ENCODE assay signal across 1 cellular context in genomic region chr14:105398044-105398725, GRCh38.
TF ChIP-seq lines count a peak whose summit lies in the region.

TEX22 (plus strand) TSS chr14:105398538; CDS start chr14:105399341, 803 bp downstream.

TF ChIP-seq in K562, 482 proteins besides CTCF, POLR2A, EP300 and RAD21 (continued from another document and continues in another):
- TF ChIP-seq PATZ1 (CRISPR knock-in tag; IDR thresholded peaks at IDR 0.05; ENCODE audit: borderline replicate concordance) (no peak), ZNF121 (CRISPR knock-in tag; conservative IDR thresholded peaks at IDR 0.05) (no peak), MGA (IDR thresholded peaks at IDR 0.05) (peak; percentile 93), PRDM10 (IDR thresholded peaks at IDR 0.05; ENCODE audit: partially characterized antibody) (no peak), ZNF507 (tag; conservative IDR thresholded peaks at IDR 0.05) (no peak), RNF219 (CRISPR knock-in tag; IDR thresholded peaks at IDR 0.05) (no peak), BCLAF1 (IDR thresholded peaks at IDR 0.05; ENCODE audit: borderline replicate concordance in 1 of 2, control insufficient read depth in 1 of 2, low read depth in 2 of 2, low read length in 1 of 2) (no peak), FOXO4 (CRISPR knock-in tag; IDR thresholded peaks at IDR 0.05) (no peak), FOSL1 (tag; conservative IDR thresholded peaks at IDR 0.05) (no peak), ZNF408 (CRISPR knock-in tag; IDR thresholded peaks at IDR 0.05; ENCODE audit: low read depth) (no peak), MYBL2 (IDR thresholded peaks at IDR 0.05; ENCODE audit: low read depth) (no peak), MYBL2 (CRISPR knock-in tag; IDR thresholded peaks at IDR 0.05; ENCODE audit: borderline replicate concordance) (no peak), GATA2 (CRISPR knock-in tag; IDR thresholded peaks at IDR 0.05) (no peak), ZNF79 (CRISPR knock-in tag; IDR thresholded peaks at IDR 0.05; ENCODE audit: low read depth) (no peak), HDAC2 (IDR thresholded peaks at IDR 0.05) (no peak), MTA2 (IDR thresholded peaks at IDR 0.05; ENCODE audit: low read depth) (no peak), POLR2H (tag; IDR thresholded peaks at IDR 0.05; ENCODE audit: low read depth) (peak; percentile 65), BACH1 (tag; IDR thresholded peaks at IDR 0.05) (no peak), TEAD1 (CRISPR knock-in tag; IDR thresholded peaks at IDR 0.05) (peak in 1 of 2 experiments; percentile 58; a peak in 1 of 4 replicates), CBFA2T3 (IDR thresholded peaks at IDR 0.05) (no peak), HSF4 (CRISPR knock-in tag; IDR thresholded peaks at IDR 0.05; ENCODE audit: borderline replicate concordance) (no peak), CHCHD3 (CRISPR knock-in tag; IDR thresholded peaks at IDR 0.05) (no peak), PYGO2 (tag; IDR thresholded peaks at IDR 0.05) (no peak), ZNF184 (CRISPR knock-in tag; IDR thresholded peaks at IDR 0.05) (no peak), ARHGAP35 (IDR thresholded peaks at IDR 0.05; ENCODE audit: partially characterized antibody) (no peak), ZNF431 (CRISPR knock-in tag; IDR thresholded peaks at IDR 0.05) (no peak), HMBOX1 (IDR thresholded peaks at IDR 0.05) (no peak), MCM2 (IDR thresholded peaks at IDR 0.05; ENCODE audit: low read depth) (no peak), ZNF24 (IDR thresholded peaks at IDR 0.05) (no peak), ZNF76 (CRISPR knock-in tag; IDR thresholded peaks at IDR 0.05; ENCODE audit: borderline replicate concordance) (no peak), POLR3A (IDR thresholded peaks at IDR 0.05; ENCODE audit: borderline replicate concordance, extremely low read depth, insufficient read depth, insufficient read length) (no peak), ESRRA (IDR thresholded peaks at IDR 0.05; ENCODE audit: borderline replicate concordance, low read depth) (peak; percentile 64), KLF1 (tag; IDR thresholded peaks at IDR 0.05) (no peak), PTBP1 (IDR thresholded peaks at IDR 0.05; ENCODE audit: low read depth, low read length) (no peak)
